In the genomic region with DNA sequence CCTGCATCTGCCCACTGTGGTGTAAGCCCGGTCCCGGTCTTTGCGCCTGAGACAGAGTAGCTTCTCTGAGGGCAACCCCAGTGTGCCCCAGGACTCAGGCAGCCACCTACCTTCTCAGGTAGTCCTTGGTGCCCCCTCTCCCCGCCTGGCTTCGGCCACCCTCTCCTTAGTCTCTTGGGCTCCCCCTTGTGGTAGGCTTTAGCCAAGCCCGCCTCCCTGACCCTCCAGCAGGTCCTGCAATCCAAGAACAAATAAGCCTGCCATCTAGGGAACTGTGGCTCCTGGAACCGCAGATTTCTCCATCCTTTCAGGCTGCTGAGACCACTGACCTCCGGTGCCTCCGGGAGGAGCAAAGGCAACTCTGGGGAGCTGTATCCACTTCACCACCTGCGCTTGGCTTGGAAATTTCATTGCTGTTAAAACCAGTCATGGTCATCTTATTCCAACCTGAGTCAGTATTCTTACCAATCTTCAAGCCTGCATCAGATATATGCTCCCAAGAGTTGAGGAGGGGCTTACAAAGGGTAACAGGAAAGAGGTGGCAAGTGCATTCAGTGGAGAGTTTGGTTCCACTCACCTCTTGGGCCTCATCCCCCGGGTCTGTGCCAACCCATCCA, we compare ENCODE assay signal across 7 cellular contexts. TPM values are rescaled to one million over a fixed set of nuclear protein-coding genes. Genes with fewer than 3 reads are reported as not detected.
DNase-seq lines count a peak whose midpoint lies in the region; ATAC-seq, FAIRE-seq and TF ChIP-seq lines count a peak whose summit lies in the region.

No MANE protein-coding gene starts in this region.

- TF ChIP-seq CTCF in GM06990 (IDR thresholded peaks at IDR 0.05; ENCODE audit: insufficient read depth, low read length, poor library complexity, severe bottlenecking) (peak; percentile 93), KMS-11 (conservative IDR thresholded peaks at IDR 0.05; ENCODE audit: low read depth, low read length) (peak; percentile 97), astrocyte (IDR thresholded peaks at IDR 0.05; ENCODE audit: insufficient read depth, low read depth, low read length) (peak; percentile 72), hepatocyte (IDR thresholded peaks at IDR 0.05; ENCODE audit: poor library complexity) (peak; percentile 84)

- H3K27me3 ChIP-seq in GM06990 (replicated peaks; ENCODE audit: control insufficient read depth, insufficient read depth, low read length) (no peaks in the 10 kb centered on the region), KMS-11 (ENCODE audit: insufficient read depth, low read depth) (no peaks in the 10 kb centered on the region), astrocyte (ENCODE audit: insufficient read depth, low read length) (no peaks in the 10 kb centered on the region), hepatocyte (no peaks in the 10 kb centered on the region)

- H3K4me3 ChIP-seq in GM06990 (replicated peaks; ENCODE audit: low read depth, low read length) (no peak overlapping the region), KMS-11 (IDR thresholded peaks at IDR 0.05; ENCODE audit: insufficient read depth, low read depth, low read length) (no peak overlapping the region), astrocyte (ENCODE audit: insufficient read depth, low read depth, low read length) (no peak overlapping the region), hepatocyte (no peak overlapping the region)

- WGBS in hepatocyte (ENCODE audit: low lambda C conversion rate, missing lambda C conversion rate): 29% methylated on average over 11 of the region's 11 CpGs

- no peak overlapping the region for H3K4me3 Mint-ChIP-seq in astrocyte (ENCODE audit: unreplicated experiment)

- no peaks in the 10 kb centered on the region for H3K4me1 ChIP-seq in KMS-11 (ENCODE audit: low read depth, poor library complexity, severe bottlenecking)
- no peaks in the 10 kb centered on the region for H3K4me1 ChIP-seq in astrocyte (ENCODE audit: insufficient read depth, low read length)
- no peaks in the 10 kb centered on the region for H3K4me1 ChIP-seq in hepatocyte (ENCODE audit: insufficient read depth)

- peaks cover 16% of the 10 kb centered on the region for H3K27me3 Mint-ChIP-seq in astrocyte (ENCODE audit: low read depth, unreplicated experiment)

- H3K9ac ChIP-seq in KMS-11: no peak overlapping the region
- H3K9ac ChIP-seq in astrocyte (ENCODE audit: low read length): no peak overlapping the region

- peak; percentile 43 for DNase-seq in GM06990 (ENCODE audit: extremely low read depth, insufficient read length)
- DNase-seq in RPMI7951 (ENCODE audit: low read depth): peak; percentile 66
- peak; percentile 31 for DNase-seq in astrocyte (ENCODE audit: low read depth)
- peak; percentile 89 for DNase-seq in hepatocyte (ENCODE audit: low spot score)
- DNase-seq in smooth muscle cell of the brain vasculature (ENCODE audit: low read depth, low spot score): peak; percentile 52

- H3K36me3 ChIP-seq in GM06990 (ENCODE audit: control insufficient read depth, insufficient read depth, low read length) (no peaks in the 10 kb centered on the region), KMS-11 (ENCODE audit: insufficient read depth) (no peaks in the 10 kb centered on the region), astrocyte (ENCODE audit: insufficient read depth, low read length) (no peaks in the 10 kb centered on the region), hepatocyte (replicated peaks; ENCODE audit: insufficient read depth, low read depth) (no peaks in the 10 kb centered on the region)

- H3K27ac Mint-ChIP-seq in astrocyte (ENCODE audit: unreplicated experiment): no peak overlapping the region

- H2AFZ ChIP-seq in KMS-11 (ENCODE audit: low read depth) (no peak overlapping the region), astrocyte (ENCODE audit: low read depth, low read length) (no peak overlapping the region), hepatocyte (no peak overlapping the region)

- no peaks in the 10 kb centered on the region for H3K9me2 ChIP-seq in hepatocyte (replicated peaks; ENCODE audit: insufficient read depth)

- no peaks in the 10 kb centered on the region for H3K36me3 Mint-ChIP-seq in astrocyte (ENCODE audit: low read depth, unreplicated experiment)

- H3K79me2 ChIP-seq in KMS-11 (ENCODE audit: insufficient read depth, low read depth) (no peaks in the 10 kb centered on the region), astrocyte (ENCODE audit: insufficient read depth, low read length) (no peaks in the 10 kb centered on the region), hepatocyte (no peaks in the 10 kb centered on the region)

- H3K9me3 Mint-ChIP-seq in astrocyte (ENCODE audit: unreplicated experiment): peaks cover 2% of the 10 kb centered on the region

- H4K20me1 ChIP-seq in KMS-11 (ENCODE audit: insufficient read depth) (no peaks in the 10 kb centered on the region), astrocyte (ENCODE audit: insufficient read depth, low read length) (no peaks in the 10 kb centered on the region), hepatocyte (ENCODE audit: insufficient read depth, poor library complexity, severe bottlenecking) (no peaks in the 10 kb centered on the region)

- no peaks in the 10 kb centered on the region for H3K9me3 ChIP-seq in astrocyte (ENCODE audit: insufficient read depth, low read depth, low read length)
- no peaks in the 10 kb centered on the region for H3K9me3 ChIP-seq in hepatocyte (ENCODE audit: low read depth)

- peaks cover 2% of the 10 kb centered on the region for H3K4me1 Mint-ChIP-seq in astrocyte (ENCODE audit: low read depth, unreplicated experiment)

- H3K4me2 ChIP-seq in KMS-11 (no peak overlapping the region), astrocyte (ENCODE audit: low read length) (no peak overlapping the region), hepatocyte (no peak overlapping the region)

- ATAC-seq in GM21786 (IDR thresholded peaks at IDR 0.05; ENCODE audit: unreplicated experiment): peak; percentile 76

- H3K27ac ChIP-seq in KMS-11 (no peak overlapping the region), astrocyte (ENCODE audit: low read depth, low read length) (no peak overlapping the region), hepatocyte (no peak overlapping the region)

- no peak for FAIRE-seq in astrocyte (lab: Jason Lieb, UNC)

RNA-seq across cellular contexts. Expression of a gene that starts 52.8 kb away (rescaled TPM):
- 25.1 and 27.8 TPM in 2 replicates for total RNA-seq in RPMI7951 (2014; rRNA removed; shearing (Covaris generic))
- total RNA-seq in astrocyte: 7.5 and 13.3 TPM in 2 replicates
- 10.8 and 18.4 TPM in 2 replicates for total RNA-seq in hepatocyte
- 17.8 and 18.7 TPM in 2 replicates for polyA plus RNA-seq in hepatocyte

Comparison
In these comparisons a context has a peak if more than half of its experiments do, and no peak if none do; other contexts are left out.
1. DNase-seq: peak in every context shown above with its lines; median percentile 89 in hepatocyte; 66 in RPMI7951; 52 in smooth muscle cell of the brain vasculature; 43 in GM06990; 31 in astrocyte.